In genomic region chr10:6050801-6051445, GRCh38 we compare ENCODE assay signal across 8 cellular contexts. TPM values are rescaled to one million over a fixed set of nuclear protein-coding genes. Genes with fewer than 3 reads are reported as not detected.
DNase-seq lines count a peak whose midpoint lies in the region; ATAC-seq and TF ChIP-seq lines count a peak whose summit lies in the region.

No MANE protein-coding gene starts in this region.

- peak overlapping the region; percentile 64 to 69 for H3K9ac ChIP-seq in stomach smooth muscle (ENCODE audit: low read length in 2 of 2)

- no peaks in the 10 kb centered on the region for H3K36me3 ChIP-seq in stomach smooth muscle (ENCODE audit: control insufficient read depth in 2 of 2, insufficient read depth in 2 of 2, low read length in 2 of 2)

- H3K27ac ChIP-seq in dorsolateral prefrontal cortex (peak overlapping the region in 42 of 59 donors; percentile 9 to 74 (median 54)), stomach smooth muscle (ENCODE audit: low read length) (peak overlapping the region; percentile 49)

- TF ChIP-seq CTCF in dorsolateral prefrontal cortex (IDR thresholded peaks at IDR 0.05 in 54 of 56, conservative IDR thresholded peaks at IDR 0.05 in 2 of 56; ENCODE audit: low read depth in 1 of 56, partially characterized antibody in 56 of 56): peak in 37 of 56 donors; percentile 11 to 55 (median 31)

- peak; percentile 62 for ATAC-seq in GM21737 (IDR thresholded peaks at IDR 0.05; ENCODE audit: unreplicated experiment)
- ATAC-seq in naive B cell (ENCODE audit: low read depth in 2 of 2): peak; percentile 86 to 87

- peaks cover 9% of the 10 kb centered on the region for H3K4me1 ChIP-seq in stomach smooth muscle (ENCODE audit: control insufficient read depth, insufficient read depth, low read length)

- H3K4me3 ChIP-seq in dorsolateral prefrontal cortex: peak overlapping the region in 55 of 59 donors; percentile 4 to 61 (median 39)
- H3K4me3 ChIP-seq in stomach smooth muscle (ENCODE audit: low read length in 2 of 2): peak overlapping the region; percentile 67 to 70

- no peaks in the 10 kb centered on the region for H3K27me3 Mint-ChIP-seq in naive B cell

- no peaks in the 10 kb centered on the region for H3K27me3 ChIP-seq in dorsolateral prefrontal cortex
- peaks cover 0 to 3% of the 10 kb centered on the region in 2 donors for H3K27me3 ChIP-seq in stomach smooth muscle (ENCODE audit: control insufficient read depth in 1 of 2, insufficient read depth in 2 of 2, low read length in 2 of 2)

- peak overlapping the region; percentile 79 to 97 (median 94) for H3K4me3 Mint-ChIP-seq in naive B cell

- peak; percentile 5 for DNase-seq in GM04503 (ENCODE audit: low read depth)
- DNase-seq in Kasumi-1 (lab: John Stamatoyannopoulos, UW): peak; percentile 67 to 70
- peak; percentile 87 to 92 for DNase-seq in activated CD4-positive, alpha-beta T cell treated with anti-CD3 and anti-CD28 coated beads, Interleukin-2, amount 50 U/mL, for 4 hours
- DNase-seq in dorsolateral prefrontal cortex: no peak
- peak; percentile 93 for DNase-seq in naive B cell
- no peak for DNase-seq in DMS153 (lab: John Stamatoyannopoulos, UW)

- no peaks in the 10 kb centered on the region for H3K9me3 Mint-ChIP-seq in naive B cell

- peak overlapping the region; percentile 97 to 100 (median 99) for H3K27ac Mint-ChIP-seq in naive B cell

- intact Hi-C loops in dorsolateral prefrontal cortex (cut with DNase I): no loop called here

- H3K36me3 Mint-ChIP-seq in naive B cell: no peaks in the 10 kb centered on the region

- H3K4me1 Mint-ChIP-seq in naive B cell: peaks cover 68 to 85% (median 83%) of the 10 kb centered on the region in 3 donors

- H3K9me3 ChIP-seq in stomach smooth muscle (ENCODE audit: control insufficient read depth in 2 of 2, low read length in 2 of 2): no peaks in the 10 kb centered on the region

RNA-seq across cellular contexts. Expression of gene IL2RA, which starts 11.2 kb away (rescaled TPM):
- total RNA-seq in dorsolateral prefrontal cortex: under 1 TPM in 7 of 120 experiments, not detected in 113; 0.19 to 0.83 (median 0.68) TPM
- 1 to 10 TPM; 1.8 to 9.2 (median 4.7) TPM for polyA plus RNA-seq in naive B cell (ENCODE audit: low read depth in 6 of 6)

RNA-seq across cellular contexts. Expression of gene RBM17, which starts 37.9 kb away (rescaled TPM):
- total RNA-seq in dorsolateral prefrontal cortex: 100 to 1,000 TPM in 44 of 120 experiments, 10 to 100 TPM in 76; 67.3 to 155 (median 95.4) TPM
- 100 to 1,000 TPM in 1 of 6 donors, 10 to 100 TPM in 5; 50.4 to 118 (median 89.6) TPM for polyA plus RNA-seq in naive B cell (ENCODE audit: low read depth in 6 of 6)

Comparison
In these comparisons a context has a peak if more than half of its experiments do, and no peak if none do; other contexts are left out.
1. DNase-seq: peak in GM04503 (single experiment), Kasumi-1 (2 of 2), activated CD4-positive, alpha-beta T cell treated with anti-CD3 and anti-CD28 coated beads, Interleukin-2, amount 50 U/mL, for 4 hours (2 of 2) and naive B cell (single experiment); none in dorsolateral prefrontal cortex (0 of 10) and DMS153 (single experiment).